21 cellular contexts compared by ENCODE assay signal in genomic region chr6:119587537-119587936, GRCh38.
DNase-seq lines count a peak whose midpoint lies in the region; ATAC-seq and TF ChIP-seq lines count a peak whose summit lies in the region.
"Had no signal": no experiment of that assay in that cellular context is flagged by ENCODE, and none has a peak within 500 bp of the region (broad histone marks: within the 10 kb centered on the region; RNA-seq: fewer than 3 reads in every experiment).

No MANE protein-coding gene starts in this region.

- no peaks in the 10 kb centered on the region for H3K27me3 ChIP-seq in foreskin keratinocyte
- no peaks in the 10 kb centered on the region for H3K27me3 ChIP-seq in heart right ventricle
- H3K27me3 ChIP-seq: neutrophil, sigmoid colon, tibial nerve had no signal

- H3K36me3 ChIP-seq in heart right ventricle, result no peaks in the 10 kb centered on the region
- H3K36me3 ChIP-seq: neutrophil, sigmoid colon, tibial nerve had no signal

- WGBS in heart right ventricle, 2 donors, result 81 to 84% methylated on average over 3 of the region's 3 CpGs

- POLR2A ChIA-PET in RWPE1 (lab: Yijun Ruan, JAX; ENCODE audit: low non-redundant PET), result no interaction called here

- no peak overlapping the region for H3K27ac Mint-ChIP-seq in stimulated activated naive CD8-positive, alpha-beta T cell treated with anti-CD3 and anti-CD28 coated beads, Interleukin-15, amount 100 ng/mL, for 72 hours
- H3K27ac Mint-ChIP-seq in effector memory CD8-positive, alpha-beta T cell, result no peak overlapping the region
- H3K27ac Mint-ChIP-seq: activated CD8-positive, alpha-beta T cell treated with anti-CD3 and anti-CD28 coated beads for 36 hours; activated T-helper 1 cell treated with anti-CD3 and anti-CD28 coated beads, Interleukin-12 subunit alpha, Interleukin-12 subunit beta, Interleukin-2, Interleukin-4 antibody, amounts not matched to agents 30 ng/mL and 10 ng/mL and 1 ng/mL, durations not matched to agents 14 hours and 24 hours and 36 hours; CD4-positive, alpha-beta T cell had no signal

- no peak for DNase-seq in stimulated activated naive CD8-positive, alpha-beta T cell treated with anti-CD3 and anti-CD28 coated beads, Interleukin-15, Interleukin-2, amounts not matched to agents 100 U/mL and 50 U/mL, for 24 hours
- DNase-seq in stimulated activated naive CD8-positive, alpha-beta T cell treated with anti-CD3 and anti-CD28 coated beads, Interleukin-15, amount 100 ng/mL, for 72 hours, result no peak
- DNase-seq in RWPE1 (ENCODE audit: low spot score), result peak; percentile 44
- DNase-seq in foreskin keratinocyte, result peak; percentile 52 to 72
- DNase-seq in effector memory CD8-positive, alpha-beta T cell, result no peak
- DNase-seq in SKM-1 (lab: John Stamatoyannopoulos, UW; ENCODE audit: unreplicated experiment), result no peak
- no peak for DNase-seq in heart right ventricle
- no peak for DNase-seq in activated gamma-delta T cell (lab: John Stamatoyannopoulos, UW)
- DNase-seq: activated CD8-positive, alpha-beta T cell treated with anti-CD3 and anti-CD28 coated beads for 36 hours; amniotic stem cell; CD4-positive, alpha-beta T cell; mucosa of descending colon; NCI-H1417 treated with DMSO at 0.1 percent for 48 hours; NCI-H345; sigmoid colon; SK-N-SH; stimulated activated CD8-positive, alpha-beta memory T cell treated with anti-CD3 and anti-CD28 coated beads, Interleukin-4, amount 100 ng/mL, for 48 hours had no signal

- H3K4me1 Mint-ChIP-seq in stimulated activated naive CD8-positive, alpha-beta T cell treated with anti-CD3 and anti-CD28 coated beads, Interleukin-15, amount 100 ng/mL, for 72 hours, result no peaks in the 10 kb centered on the region
- H3K4me1 Mint-ChIP-seq in effector memory CD8-positive, alpha-beta T cell (ENCODE audit: low read depth in 2 of 2), result no peaks in the 10 kb centered on the region

- H3K36me3 Mint-ChIP-seq in effector memory CD8-positive, alpha-beta T cell (ENCODE audit: insufficient read depth), result no peaks in the 10 kb centered on the region

- H3K4me1 ChIP-seq in foreskin keratinocyte (peaks cover 14% of the 10 kb centered on the region), heart right ventricle (no peaks in the 10 kb centered on the region)
- H3K4me1 ChIP-seq: sigmoid colon, tibial nerve had no signal

- H3K4me3 Mint-ChIP-seq in stimulated activated naive CD8-positive, alpha-beta T cell treated with anti-CD3 and anti-CD28 coated beads, Interleukin-15, amount 100 ng/mL, for 72 hours, result no peak overlapping the region
- no peak overlapping the region for H3K4me3 Mint-ChIP-seq in effector memory CD8-positive, alpha-beta T cell
- H3K4me3 Mint-ChIP-seq: activated CD8-positive, alpha-beta T cell treated with anti-CD3 and anti-CD28 coated beads for 36 hours; activated T-helper 1 cell treated with anti-CD3 and anti-CD28 coated beads, Interleukin-12 subunit alpha, Interleukin-12 subunit beta, Interleukin-2, Interleukin-4 antibody, amounts not matched to agents 30 ng/mL and 10 ng/mL and 1 ng/mL, durations not matched to agents 14 hours and 24 hours and 36 hours; CD4-positive, alpha-beta T cell had no signal

- no peaks in the 10 kb centered on the region for H3K9me3 ChIP-seq in heart right ventricle
- H3K9me3 ChIP-seq: mucosa of descending colon, neutrophil, sigmoid colon, SK-N-SH, tibial nerve had no signal

- no peak overlapping the region for H3K27ac ChIP-seq in RWPE1
- peak overlapping the region; percentile 5 for H3K27ac ChIP-seq in foreskin keratinocyte
- H3K27ac ChIP-seq in heart right ventricle, result no peak overlapping the region
- H3K27ac ChIP-seq: HL-60, neutrophil, sigmoid colon, tibial nerve had no signal

- intact Hi-C loops in heart right ventricle (cut with DNase I), result no loop called here

- H3K27me3 Mint-ChIP-seq in stimulated activated naive CD8-positive, alpha-beta T cell treated with anti-CD3 and anti-CD28 coated beads, Interleukin-15, amount 100 ng/mL, for 72 hours, result no peaks in the 10 kb centered on the region
- H3K27me3 Mint-ChIP-seq in effector memory CD8-positive, alpha-beta T cell, result no peaks in the 10 kb centered on the region
- H3K27me3 Mint-ChIP-seq: activated CD8-positive, alpha-beta T cell treated with anti-CD3 and anti-CD28 coated beads for 36 hours; CD4-positive, alpha-beta T cell had no signal

- CTCF ChIA-PET in RWPE1 (lab: Yijun Ruan, JAX), result no interaction called here

- H3K9me3 Mint-ChIP-seq in stimulated activated naive CD8-positive, alpha-beta T cell treated with anti-CD3 and anti-CD28 coated beads, Interleukin-15, amount 100 ng/mL, for 72 hours, result no peaks in the 10 kb centered on the region
- H3K9me3 Mint-ChIP-seq in effector memory CD8-positive, alpha-beta T cell, result no peaks in the 10 kb centered on the region
- H3K9me3 Mint-ChIP-seq: activated CD8-positive, alpha-beta T cell treated with anti-CD3 and anti-CD28 coated beads for 36 hours; activated T-helper 1 cell treated with anti-CD3 and anti-CD28 coated beads, Interleukin-12 subunit alpha, Interleukin-12 subunit beta, Interleukin-2, Interleukin-4 antibody, amounts not matched to agents 30 ng/mL and 10 ng/mL and 1 ng/mL, durations not matched to agents 14 hours and 24 hours and 36 hours; CD4-positive, alpha-beta T cell had no signal

- TF ChIP-seq CTCF in RWPE1 (conservative IDR thresholded peaks at IDR 0.05; ENCODE audit: low read depth) (no peak), foreskin keratinocyte (conservative IDR thresholded peaks at IDR 0.05) (no peak), heart right ventricle (IDR thresholded peaks at IDR 0.05) (no peak)

- ATAC-seq in stimulated activated naive CD8-positive, alpha-beta T cell treated with anti-CD3 and anti-CD28 coated beads, Interleukin-15, Interleukin-2, amounts not matched to agents 100 U/mL and 50 U/mL, for 24 hours, result peak; percentile 40
- no peak for ATAC-seq in stimulated activated naive CD8-positive, alpha-beta T cell treated with anti-CD3 and anti-CD28 coated beads, Interleukin-15, amount 100 ng/mL, for 72 hours
- ATAC-seq in foreskin keratinocyte (peak; percentile 96), heart right ventricle (no peak)
- no peak for ATAC-seq in effector memory CD8-positive, alpha-beta T cell (replicated peaks)
- ATAC-seq: activated CD8-positive, alpha-beta T cell treated with anti-CD3 and anti-CD28 coated beads for 36 hours; mucosa of descending colon had no signal

- H3K4me3 ChIP-seq in heart right ventricle, result no peak overlapping the region
- H3K4me3 ChIP-seq: mucosa of descending colon, sigmoid colon, tibial nerve had no signal

Comparison
In these comparisons a context has a peak if more than half of its experiments do, and no peak if none do; other contexts are left out.
1. ATAC-seq: peak in stimulated activated naive CD8-positive, alpha-beta T cell treated with anti-CD3 and anti-CD28 coated beads, Interleukin-15, Interleukin-2, amounts not matched to agents 100 U/mL and 50 U/mL, for 24 hours (single experiment) and foreskin keratinocyte (single experiment); none in stimulated activated naive CD8-positive, alpha-beta T cell treated with anti-CD3 and anti-CD28 coated beads, Interleukin-15, amount 100 ng/mL, for 72 hours (single experiment), effector memory CD8-positive, alpha-beta T cell (single experiment) and heart right ventricle (0 of 8).
2. DNase-seq: peak in RWPE1 (single experiment) and foreskin keratinocyte (2 of 2); none in stimulated activated naive CD8-positive, alpha-beta T cell treated with anti-CD3 and anti-CD28 coated beads, Interleukin-15, Interleukin-2, amounts not matched to agents 100 U/mL and 50 U/mL, for 24 hours (single experiment), stimulated activated naive CD8-positive, alpha-beta T cell treated with anti-CD3 and anti-CD28 coated beads, Interleukin-15, amount 100 ng/mL, for 72 hours (0 of 2), effector memory CD8-positive, alpha-beta T cell (0 of 3), SKM-1 (single experiment), heart right ventricle (0 of 2) and activated gamma-delta T cell (single experiment).